In genomic region chr13:108322206-108322824, GRCh38 we compare ENCODE assay signal across 9 cellular contexts. TPM values are rescaled to one million over a fixed set of nuclear protein-coding genes. Genes with fewer than 3 reads are reported as not detected.
DNase-seq lines count a peak whose midpoint lies in the region; ATAC-seq and TF ChIP-seq lines count a peak whose summit lies in the region.
"Had no signal": no experiment of that assay in that cellular context is flagged by ENCODE, and none has a peak within 500 bp of the region (broad histone marks: within the 10 kb centered on the region; RNA-seq: fewer than 3 reads in every experiment).

No MANE protein-coding gene starts in this region.

- H3K4me3 ChIP-seq in PC-3 (ENCODE audit: low read length) (no peak overlapping the region), dorsolateral prefrontal cortex (no peak overlapping the region), mesenchymal stem cell (ENCODE audit: insufficient read depth in 1 of 2, low read depth in 1 of 2, low read length in 2 of 2) (no peak overlapping the region), MG63 (no peak overlapping the region)
- H3K4me3 ChIP-seq: BLaER1 had no signal

- H3K79me1 ChIP-seq in mesenchymal stem cell (replicated peaks; ENCODE audit: low read length, poor library complexity, severe bottlenecking), result no peaks in the 10 kb centered on the region

- H3K9ac ChIP-seq in PC-3 (ENCODE audit: low read length) (no peak overlapping the region), mesenchymal stem cell (ENCODE audit: low read length) (no peak overlapping the region)
- H3K9ac ChIP-seq: BLaER1 had no signal

- no peaks in the 10 kb centered on the region for H4K20me1 ChIP-seq in PC-3 (ENCODE audit: low read length)
- H4K20me1 ChIP-seq: BLaER1 had no signal

- H3K4me1 ChIP-seq in PC-3 (ENCODE audit: insufficient read depth, low read length), result no peaks in the 10 kb centered on the region
- no peaks in the 10 kb centered on the region for H3K4me1 ChIP-seq in mesenchymal stem cell (ENCODE audit: control insufficient read depth, insufficient read depth, low read depth, low read length)

- no peak overlapping the region for H2AK5ac ChIP-seq in mesenchymal stem cell (ENCODE audit: low read length, severe bottlenecking)

- CTCF ChIA-PET in PC-3 (lab: Charles Lee), result no interaction called here

- H3K18ac ChIP-seq in mesenchymal stem cell (ENCODE audit: low read depth in 1 of 2, low read length in 2 of 2), result no peak overlapping the region

- POLR2A ChIA-PET in PC-3 (lab: Charles Lee; ENCODE audit: unreplicated experiment), result no interaction called here

- no peak overlapping the region for H4K8ac ChIP-seq in mesenchymal stem cell (ENCODE audit: low read length)

- WGBS in mesenchymal stem cell, result 83% methylated on average over 1 of the region's 2 CpGs

- H3K4me2 ChIP-seq in PC-3 (ENCODE audit: low read length) (no peak overlapping the region), mesenchymal stem cell (ENCODE audit: low read length, poor library complexity, severe bottlenecking) (no peak overlapping the region)
- H3K4me2 ChIP-seq: BLaER1 had no signal

- peaks cover 43% of the 10 kb centered on the region for H3K27me3 ChIP-seq in PC-3 (ENCODE audit: low read length)
- peaks cover 0 to 10% (median 0%) of the 10 kb centered on the region in 45 donors for H3K27me3 ChIP-seq in dorsolateral prefrontal cortex
- no peaks in the 10 kb centered on the region for H3K27me3 ChIP-seq in mesenchymal stem cell (ENCODE audit: control insufficient read depth in 1 of 2, insufficient read depth in 1 of 2, low read length in 2 of 2)
- H3K27me3 ChIP-seq in MG63, result no peaks in the 10 kb centered on the region
- H3K27me3 ChIP-seq: BLaER1 had no signal

- H2AFZ ChIP-seq in PC-3 (ENCODE audit: low read length) (no peak overlapping the region), mesenchymal stem cell (ENCODE audit: low read depth, low read length) (no peak overlapping the region)

- H4K91ac ChIP-seq in mesenchymal stem cell (ENCODE audit: low read length), result no peak overlapping the region

- H3K79me2 ChIP-seq in PC-3 (ENCODE audit: low read length), result no peaks in the 10 kb centered on the region

- H2BK5ac ChIP-seq in mesenchymal stem cell (ENCODE audit: low read depth, low read length, poor library complexity, severe bottlenecking), result no peak overlapping the region

- no peak overlapping the region for H2BK120ac ChIP-seq in mesenchymal stem cell (ENCODE audit: low read depth, low read length)

- intact Hi-C loops in PC-3 (cut with micrococcal nuclease) (loop anchor here (1.0 to 5.0 kb wide), 3 partner anchors 95 to 575 kb away; no protein-coding TSS in a partner anchor), dorsolateral prefrontal cortex (cut with DNase I) (loop anchor here in 1 of 2 donors (5.0 kb wide), 1 partner anchor 575 kb away; no protein-coding TSS in a partner anchor)

- H2BK15ac ChIP-seq in mesenchymal stem cell (ENCODE audit: low read depth, poor library complexity, severe bottlenecking), result no peak overlapping the region

- H3K36me3 ChIP-seq in PC-3 (ENCODE audit: low read depth, low read length), result no peaks in the 10 kb centered on the region
- no peaks in the 10 kb centered on the region for H3K36me3 ChIP-seq in mesenchymal stem cell (ENCODE audit: control insufficient read depth in 1 of 2, insufficient read depth in 2 of 2, low read depth in 1 of 2, low read length in 2 of 2)
- H3K36me3 ChIP-seq in MG63, result no peaks in the 10 kb centered on the region
- H3K36me3 ChIP-seq: BLaER1 had no signal

- DNase-seq in NCI-H2029 treated with DMSO at 0.1 percent for 48 hours (lab: John Stamatoyannopoulos, UW) (peak; percentile 22), NCI-H2029 (lab: John Stamatoyannopoulos, UW) (no peak), PC-3 (peak; percentile 60), dorsolateral prefrontal cortex (no peak), mesenchymal stem cell (peak; percentile 56), MG63 (no peak)

- TF ChIP-seq CTCF in PC-3 (conservative IDR thresholded peaks at IDR 0.05; ENCODE audit: low read depth, low read length) (peak; percentile 81), dorsolateral prefrontal cortex (IDR thresholded peaks at IDR 0.05 in 54 of 56, conservative IDR thresholded peaks at IDR 0.05 in 2 of 56; ENCODE audit: low read depth in 1 of 56, partially characterized antibody in 56 of 56) (peak; percentile 58 to 92 (median 78))

- H3K9me3 ChIP-seq in PC-3 (ENCODE audit: low read length) (no peaks in the 10 kb centered on the region), mesenchymal stem cell (ENCODE audit: control insufficient read depth, low read length) (no peaks in the 10 kb centered on the region), MG63 (no peaks in the 10 kb centered on the region)
- H3K9me3 ChIP-seq: BLaER1 had no signal

- H3F3A ChIP-seq in PC-3 (ENCODE audit: low read length, unreplicated experiment), result no peaks in the 10 kb centered on the region

- peak; percentile 78 for ATAC-seq in GM21515 (IDR thresholded peaks at IDR 0.05; ENCODE audit: unreplicated experiment)
- ATAC-seq in HG03565 (IDR thresholded peaks at IDR 0.05; ENCODE audit: unreplicated experiment), result peak; percentile 81
- peak; percentile 86 for ATAC-seq in PC-3

- H3K4ac ChIP-seq in mesenchymal stem cell (ENCODE audit: low read depth in 1 of 2, low read length in 2 of 2), result no peak overlapping the region

- H3K23ac ChIP-seq in mesenchymal stem cell (ENCODE audit: low read length in 2 of 2), result no peak overlapping the region

- H3K14ac ChIP-seq in mesenchymal stem cell (ENCODE audit: low read length in 2 of 2), result no peak overlapping the region

- no TSS peak for BruUV-seq in PC-3 (replicated peaks; lab: Mats Ljungman, UMichigan)

- H2BK12ac ChIP-seq in mesenchymal stem cell (ENCODE audit: low read length in 2 of 2), result no peak overlapping the region

- no peak overlapping the region for H3K27ac ChIP-seq in PC-3 (ENCODE audit: low read length)
- H3K27ac ChIP-seq in dorsolateral prefrontal cortex, result no peak overlapping the region
- no peak overlapping the region for H3K27ac ChIP-seq in mesenchymal stem cell (ENCODE audit: low read length, poor library complexity, severe bottlenecking)
- H3K27ac ChIP-seq: BLaER1 had no signal

- H3K9me2 ChIP-seq in PC-3 (replicated peaks; ENCODE audit: low read length), result no peaks in the 10 kb centered on the region

RNA-seq across cellular contexts. Expression of gene TNFSF13B, which starts 52.8 kb away (rescaled TPM):
- total RNA-seq in PC-3 (2014; rRNA removed) (2.6 TPM in 1 of 2 replicates, not detected in the other), dorsolateral prefrontal cortex (10 to 100 TPM in 22 of 120 experiments, 1 to 10 TPM in 98; 2.4 to 19.4 (median 6.7) TPM)
- polyA plus RNA-seq in mesenchymal stem cell (2013, experiment 1 of 2), result 2.4 TPM
- polyA plus RNA-seq in mesenchymal stem cell (2013, experiment 2 of 2), result 1.8 TPM
- total RNA-seq in MG63 (2014; rRNA removed; shearing (Covaris generic); ENCODE audit: low replicate concordance), result 0.74 TPM in 1 of 2 replicates, not detected in the other

Comparison
In these comparisons a context has a peak if more than half of its experiments do, and no peak if none do; other contexts are left out.
1. DNase-seq: peak in NCI-H2029 treated with DMSO at 0.1 percent for 48 hours (single experiment), PC-3 (single experiment) and mesenchymal stem cell (single experiment); none in NCI-H2029 (single experiment), dorsolateral prefrontal cortex (0 of 10) and MG63 (single experiment).
2. Peak in every context shown above with its lines, with median percentiles within 50 percentile points of each other: ATAC-seq.